ENCODE assay signal across 15 cellular contexts in the genomic region with DNA sequence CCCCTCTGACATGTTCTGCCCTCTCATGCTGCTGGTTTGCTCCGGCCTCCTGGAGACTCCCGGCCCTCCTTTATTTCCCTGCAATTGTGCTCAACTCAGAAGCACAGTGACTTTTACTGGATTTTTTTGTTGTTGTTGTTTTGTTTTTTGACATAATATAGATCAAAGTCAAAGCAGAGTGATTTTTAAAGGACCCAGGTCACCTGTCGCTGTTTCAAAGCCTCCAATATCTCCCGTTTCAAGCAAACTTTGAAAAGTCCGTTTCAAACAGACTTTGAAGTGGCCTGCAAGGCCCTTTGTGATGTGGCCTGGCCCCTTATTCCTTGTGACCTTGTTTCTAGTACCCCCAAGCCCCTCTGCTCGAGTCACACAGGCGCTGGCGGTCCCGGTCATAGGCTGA. TPM values are rescaled to one million over a fixed set of nuclear protein-coding genes. Genes with fewer than 3 reads are reported as not detected.
DNase-seq lines count a peak whose midpoint lies in the region; ATAC-seq and TF ChIP-seq lines count a peak whose summit lies in the region.
"Had no signal": no experiment of that assay in that cellular context is flagged by ENCODE, and none has a peak within 500 bp of the region (broad histone marks: within the 10 kb centered on the region; RNA-seq: fewer than 3 reads in every experiment).

No MANE protein-coding gene starts in this region.

- CTCF ChIA-PET in HEK293 (lab: Yijun Ruan, JAX): interaction anchor here (0.6 to 7.0 kb wide), 4 partner anchors 10 to 72 kb away, joined by 3 to 58 read pairs (median 3); no protein-coding TSS in a partner anchor

- H3K4me1 Mint-ChIP-seq in effector memory CD8-positive, alpha-beta T cell (ENCODE audit: low read depth in 2 of 2): peaks cover 16 to 29% of the 10 kb centered on the region in 2 donors
- peaks cover 5% of the 10 kb centered on the region for H3K4me1 Mint-ChIP-seq in progenitor cell of endocrine pancreas (ENCODE audit: low read depth)

- TF ChIP-seq CTCF in heart left ventricle (IDR thresholded peaks at IDR 0.05): no peak
- no peak for TF ChIP-seq CTCF in HEK293 (tag by site-specific recombination; IDR thresholded peaks at IDR 0.05)
- no peak for TF ChIP-seq CTCF in progenitor cell of endocrine pancreas (IDR thresholded peaks at IDR 0.05; ENCODE audit: unreplicated experiment)
- TF ChIP-seq CTCF in vagina (IDR thresholded peaks at IDR 0.05): no peak

- H3K27me3 ChIP-seq in heart left ventricle (no peaks in the 10 kb centered on the region), vagina (no peaks in the 10 kb centered on the region)

- peaks cover 0 to 7% (median 0%) of the 10 kb centered on the region in 12 donors for H3K4me1 ChIP-seq in heart left ventricle
- no peaks in the 10 kb centered on the region for H3K4me1 ChIP-seq in HEK293 (ENCODE audit: control insufficient read depth, insufficient read depth, low read length)
- no peaks in the 10 kb centered on the region for H3K4me1 ChIP-seq in vagina

- H3K9me3 Mint-ChIP-seq in effector memory CD8-positive, alpha-beta T cell: no peaks in the 10 kb centered on the region
- no peaks in the 10 kb centered on the region for H3K9me3 Mint-ChIP-seq in progenitor cell of endocrine pancreas (ENCODE audit: low read depth)
- H3K9me3 Mint-ChIP-seq: CD4-positive, alpha-beta memory T cell had no signal

- intact Hi-C loops in Right ventricle myocardium superior (cut with DNase I): no loop called here
- intact Hi-C loops in heart left ventricle (cut with DNase I): loop anchor here in 1 of 10 donors (10.0 kb wide), 1 partner anchor 941 kb away; no protein-coding TSS in a partner anchor
- intact Hi-C loops in vagina (cut with DNase I): no loop called here

- H3K36me3 ChIP-seq in heart left ventricle (peaks cover 0 to 14% (median 0%) of the 10 kb centered on the region in 9 donors), HEK293 (ENCODE audit: control insufficient read depth in 2 of 2, insufficient read depth in 1 of 2, low read length in 2 of 2) (peaks cover 0 to 7% of the 10 kb centered on the region in 2 experiments; a peak in 2 of 3 replicates), vagina (no peaks in the 10 kb centered on the region)

- H3K4me3 Mint-ChIP-seq in effector memory CD8-positive, alpha-beta T cell: no peak overlapping the region
- no peak overlapping the region for H3K4me3 Mint-ChIP-seq in progenitor cell of endocrine pancreas (ENCODE audit: low read depth)
- H3K4me3 Mint-ChIP-seq: CD4-positive, alpha-beta memory T cell had no signal

- POLR2A ChIA-PET in HEK293 (lab: Yijun Ruan, JAX): no interaction called here

- DNase-seq in Right ventricle myocardium superior (no peak), heart left ventricle (no peak), progenitor cell of endocrine pancreas (ENCODE audit: low spot score, unreplicated experiment) (no peak), vagina (ENCODE audit: extremely low spot score in 2 of 2) (no peak)
- no peak for DNase-seq in effector memory CD8-positive, alpha-beta T cell
- no peak for DNase-seq in stimulated activated CD8-positive, alpha-beta memory T cell treated with anti-CD3 and anti-CD28 coated beads, Interleukin-4, amount 100 ng/mL, for 48 hours
- DNase-seq: 8988T; CD4-positive, alpha-beta memory T cell; DMS79 had no signal

- no peaks in the 10 kb centered on the region for H3K9me3 ChIP-seq in heart left ventricle
- H3K9me3 ChIP-seq in HEK293 (ENCODE audit: control insufficient read depth, insufficient read depth, low read depth, low read length): no peaks in the 10 kb centered on the region
- H3K9me3 ChIP-seq in vagina: no peaks in the 10 kb centered on the region

- 94 to 97% (median 95%) methylated on average over 9 of the region's 9 CpGs for WGBS in heart left ventricle, 4 donors

- peaks cover 4% of the 10 kb centered on the region for H3K36me3 Mint-ChIP-seq in effector memory CD8-positive, alpha-beta T cell (ENCODE audit: insufficient read depth)
- peaks cover 4% of the 10 kb centered on the region for H3K36me3 Mint-ChIP-seq in progenitor cell of endocrine pancreas (ENCODE audit: insufficient read depth)

- TF ChIP-seq POLR2A in heart left ventricle (IDR thresholded peaks at IDR 0.05) (no peak), vagina (IDR thresholded peaks at IDR 0.05) (no peak)

- no peak overlapping the region for H3K4me3 ChIP-seq in heart left ventricle
- H3K4me3 ChIP-seq in HEK293 (ENCODE audit: low read depth, low read length): no peak overlapping the region
- no peak overlapping the region for H3K4me3 ChIP-seq in vagina
- H3K4me3 ChIP-seq: GM12878 had no signal

- H3K27ac ChIP-seq in heart left ventricle: no peak overlapping the region
- no peak overlapping the region for H3K27ac ChIP-seq in HEK293 (ENCODE audit: extremely low read depth, low read depth, low read length)
- H3K27ac ChIP-seq in vagina: no peak overlapping the region
- H3K27ac ChIP-seq: C4-2B had no signal

- no peaks in the 10 kb centered on the region for H3K27me3 Mint-ChIP-seq in effector memory CD8-positive, alpha-beta T cell
- H3K27me3 Mint-ChIP-seq in progenitor cell of endocrine pancreas: no peaks in the 10 kb centered on the region
- H3K27me3 Mint-ChIP-seq: CD4-positive, alpha-beta memory T cell had no signal

- H3K27ac Mint-ChIP-seq in effector memory CD8-positive, alpha-beta T cell: peak overlapping the region; percentile 19 to 27
- H3K27ac Mint-ChIP-seq in progenitor cell of endocrine pancreas: peak overlapping the region; percentile 65

- ATAC-seq in Right ventricle myocardium superior (ENCODE audit: poor library complexity) (peak; percentile 15), heart left ventricle (no peak), HG02870 (IDR thresholded peaks at IDR 0.05; ENCODE audit: unreplicated experiment) (no peak)
- ATAC-seq in effector memory CD8-positive, alpha-beta T cell (replicated peaks): no peak
- ATAC-seq: GM12878, HCT116, HepG2 had no signal

TF ChIP-seq in HEK293, 187 proteins besides CTCF, POLR2A, EP300 and RAD21:
- TF ChIP-seq ZNF600 (tag by site-specific recombination; IDR thresholded peaks at IDR 0.05): 0 out of 2 replicates have a peak, but pooled peaks have one; percentile 12
- no peak for TF ChIP-seq ZNF391 (tag by site-specific recombination; IDR thresholded peaks at IDR 0.05; ENCODE audit: borderline replicate concordance, low read depth)
- peak; percentile 92 for TF ChIP-seq SCRT2 (tag by site-specific recombination; IDR thresholded peaks at IDR 0.05)
- TF ChIP-seq SCRT1 (tag by site-specific recombination; IDR thresholded peaks at IDR 0.05; ENCODE audit: borderline replicate concordance): peak; percentile 74

RNA-seq across cellular contexts. Expression of gene TBCE, which starts 58.1 kb away (rescaled TPM):
- total RNA-seq in Right ventricle myocardium superior (15.7 TPM), heart left ventricle (10 to 100 TPM; 15.2 to 23.2 (median 18.0) TPM), progenitor cell of endocrine pancreas (37.5 and 40.7 TPM in 2 replicates), vagina (23.6 TPM)
- 10 to 100 TPM; 22.3 to 39.5 TPM for polyA plus RNA-seq in heart left ventricle
